Comparison of ENCODE assay signal across 26 cellular contexts in genomic region chr9:93565089-93565488, GRCh38.
"Had no signal": no experiment of that assay in that cellular context is flagged by ENCODE, and none has a peak within 500 bp of the region (broad histone marks: within the 10 kb centered on the region; RNA-seq: fewer than 3 reads in every experiment).

No MANE protein-coding gene starts in this region.

- H3K27ac Mint-ChIP-seq: activated naive CD8-positive, alpha-beta T cell; WTC11 had no signal

- H3K9me3 ChIP-seq: adrenal gland, ascending aorta, colonic mucosa, gastroesophageal sphincter, neutrophil, ovary, psoas muscle, thyroid gland had no signal

- FAIRE-seq: islet of Langerhans had no signal

- DNase-seq: activated effector memory CD4-positive, alpha-beta T cell treated with anti-CD3 and anti-CD28 coated beads, Interleukin-2, amount 50 U/mL, for 16 hours; activated T-cell treated with anti-CD3 and anti-CD28 coated beads, Interleukin-2, amount 50 U/mL, for 48 hours; adrenal gland; central memory CD4-positive, alpha-beta T cell; colonic mucosa; dorsolateral prefrontal cortex; head of caudate nucleus; hypothalamus; left ventricle myocardium superior; mammary epithelial cell; midbrain; ovary; psoas muscle; right cardiac atrium; stimulated activated CD4-positive, alpha-beta T cell treated with anti-CD3 and anti-CD28 coated beads, Interleukin-4, amount 100 ng/mL, for 4 hours; substantia nigra; T1000; thyroid gland had no signal

- H3K4me3 ChIP-seq: adrenal gland, ascending aorta, colonic mucosa, dorsolateral prefrontal cortex, gastroesophageal sphincter, ovary, psoas muscle, thyroid gland had no signal

- H3K9me3 Mint-ChIP-seq: nephron; stimulated activated naive CD8-positive, alpha-beta T cell treated with anti-CD3 and anti-CD28 coated beads, Interleukin-15, Interleukin-2, amounts not matched to agents 100 ng/mL and 50 ng/mL, for 24 hours; WTC11 had no signal

- H3K36me3 ChIP-seq: ovary had no signal

- H3K4me3 Mint-ChIP-seq: activated naive CD8-positive, alpha-beta T cell; nephron; stimulated activated naive CD8-positive, alpha-beta T cell treated with anti-CD3 and anti-CD28 coated beads, Interleukin-15, Interleukin-2, amounts not matched to agents 100 ng/mL and 50 ng/mL, for 24 hours; WTC11 had no signal

- H3K4me1 Mint-ChIP-seq: nephron had no signal

- H3K27me3 ChIP-seq: adrenal gland, ascending aorta, colonic mucosa, dorsolateral prefrontal cortex, gastroesophageal sphincter, neutrophil, ovary, thyroid gland had no signal

- ATAC-seq: gastroesophageal sphincter, left ventricle myocardium superior, psoas muscle, right cardiac atrium, WTC11 had no signal

- H3K27me3 Mint-ChIP-seq: activated naive CD8-positive, alpha-beta T cell; stimulated activated naive CD8-positive, alpha-beta T cell treated with anti-CD3 and anti-CD28 coated beads, Interleukin-15, Interleukin-2, amounts not matched to agents 100 ng/mL and 50 ng/mL, for 24 hours had no signal

- H3K27ac ChIP-seq: adrenal gland, ascending aorta, colonic mucosa, gastroesophageal sphincter, ovary, psoas muscle, thyroid gland had no signal
